In the genomic region with DNA sequence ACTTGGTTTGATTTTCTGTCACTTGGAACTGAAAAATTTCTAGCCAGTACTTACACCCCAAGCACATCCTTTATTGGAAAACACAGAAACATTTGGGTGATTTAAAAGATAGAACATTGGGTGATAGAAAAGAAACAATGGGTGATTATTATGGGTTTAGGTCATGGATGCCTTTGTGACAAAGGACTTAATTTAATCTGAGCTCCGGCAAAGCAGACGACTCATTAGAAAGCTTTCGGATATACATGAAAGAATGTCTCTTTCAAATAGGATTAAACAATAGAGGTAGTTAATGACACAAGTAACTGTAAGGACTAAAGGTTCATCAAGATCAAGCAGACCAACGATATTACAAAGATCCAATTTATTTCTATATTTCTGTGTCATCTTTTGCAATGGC, we compare ENCODE assay signal across 24 cellular contexts. TPM values are rescaled to one million over a fixed set of nuclear protein-coding genes. Genes with fewer than 3 reads are reported as not detected.
"Had no signal": no experiment of that assay in that cellular context is flagged by ENCODE, and none has a peak within 500 bp of the region (broad histone marks: within the 10 kb centered on the region; RNA-seq: fewer than 3 reads in every experiment).

No MANE protein-coding gene starts in this region.

- H3K27ac ChIP-seq: dorsolateral prefrontal cortex, epithelial cell of prostate, esophagus muscularis mucosa, hepatocyte, pancreas, prostate gland, spleen, testis, upper lobe of right lung, vagina had no signal

- H3K27me3 ChIP-seq: esophagus muscularis mucosa, hepatocyte, pancreas, spleen, testis, tibial nerve, upper lobe of right lung, vagina had no signal

- H3K4me3 ChIP-seq: esophagus muscularis mucosa, hepatocyte, pancreas, prostate gland, spleen, testis, tibial nerve, upper lobe of right lung, vagina had no signal

- DNase-seq: cortex of kidney; dorsolateral prefrontal cortex; effector memory CD4-positive, alpha-beta T cell; head of caudate nucleus; kidney glomerular epithelial cell; natural killer cell; occipital lobe; pancreas; spleen; stimulated activated CD4-positive, alpha-beta T cell treated with anti-CD3 and anti-CD28 coated beads, Interleukin-15, amount 100 ng/mL, for 24 hours; stimulated activated CD4-positive, alpha-beta T cell treated with anti-CD3 and anti-CD28 coated beads, Interleukin-1b, Interleukin-23, amount 100 ng/mL, for 48 hours; stimulated activated CD4-positive, alpha-beta T cell treated with anti-CD3 and anti-CD28 coated beads, Interleukin-4, amount 100 ng/mL, for 24 hours; testis; upper lobe of right lung had no signal

- H3K4me1 ChIP-seq: esophagus muscularis mucosa, pancreas, prostate gland, spleen, testis, tibial nerve, upper lobe of right lung, vagina had no signal

- H3K9me3 ChIP-seq: esophagus muscularis mucosa, pancreas, prostate gland, testis, tibial nerve, upper lobe of right lung, vagina had no signal

- H3K36me3 ChIP-seq: esophagus muscularis mucosa, pancreas, prostate gland, spleen, tibial nerve, upper lobe of right lung, vagina had no signal

- ATAC-seq: natural killer cell; pancreas; sciatic nerve; stimulated activated memory B cell treated with anti-CD40 and anti-IgM and Interleukin-4, amounts not matched to agents 10 μg/mL and 1 μg/mL and 100 μg/mL, for 72 hours; upper lobe of right lung had no signal

RNA-seq across cellular contexts. Expression of a gene that starts 37.3 kb away (rescaled TPM):
- total RNA-seq: lung microvascular endothelial cell, myocyte, natural killer cell had no signal
